12 cellular contexts compared by ENCODE assay signal in the genomic region with DNA sequence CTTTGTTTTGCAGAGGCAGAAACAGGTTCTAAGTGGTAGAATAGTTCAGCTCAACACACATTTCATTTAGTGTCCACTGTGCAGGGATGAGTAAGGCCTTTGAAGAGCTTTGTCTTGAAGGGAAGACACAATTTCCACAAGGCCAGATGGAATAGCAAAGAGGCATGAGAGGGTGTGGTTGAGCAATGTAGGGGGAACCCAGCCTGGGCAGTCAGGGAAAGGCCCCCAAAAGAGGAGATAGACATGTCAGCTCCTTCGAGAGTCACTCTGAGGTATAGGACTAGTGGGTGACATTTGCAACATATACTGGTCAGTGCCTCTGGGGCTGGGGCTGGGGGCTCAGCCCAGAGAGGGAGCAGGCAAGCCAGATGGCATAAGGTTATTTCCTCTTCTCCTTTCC. TPM values are rescaled to one million over a fixed set of nuclear protein-coding genes. Genes with fewer than 3 reads are reported as not detected.
DNase-seq lines count a peak whose midpoint lies in the region; ATAC-seq and TF ChIP-seq lines count a peak whose summit lies in the region.
"Had no signal": no experiment of that assay in that cellular context is flagged by ENCODE, and none has a peak within 500 bp of the region (broad histone marks: within the 10 kb centered on the region; RNA-seq: fewer than 3 reads in every experiment).

No MANE protein-coding gene starts in this region.

- H3K9me2 ChIP-seq in SK-N-SH (no peaks in the 10 kb centered on the region), PC-9 (ENCODE audit: insufficient read depth) (no peaks in the 10 kb centered on the region)

- intact Hi-C loops in PC-9 (cut with micrococcal nuclease; ENCODE audit: unreplicated experiment), result no loop called here

- no peak overlapping the region for H3K9ac ChIP-seq in SK-N-SH
- no peak overlapping the region for H3K9ac ChIP-seq in smooth muscle cell (ENCODE audit: low read depth)

- ATAC-seq in SK-N-SH treated with all-trans-retinoic acid at 6 μM for 48 hours, result no peak
- ATAC-seq: activated CD4-positive, CD25-positive, alpha-beta regulatory T cell treated with anti-CD3 and anti-CD28 coated beads, Interleukin-2, amount 50 U/mL, for 24 hours had no signal

- CTCF ChIA-PET in SK-N-SH (lab: Yijun Ruan, JAX), result interaction anchor here (0.7 to 3.2 kb wide), 6 partner anchors 18 to 62 kb away, joined by 3 to 12 read pairs (median 6); no protein-coding TSS in a partner anchor
- CTCF ChIA-PET in PC-9 (lab: Charles Lee), result interaction anchor here (0.5 kb wide), 1 partner anchor 275 kb away, joined by 8 read pairs; no protein-coding TSS in a partner anchor

- H3K27ac ChIP-seq in SK-N-SH (ENCODE audit: low read depth in 2 of 2, low read length in 1 of 2) (peak overlapping the region in 1 of 2 experiments; percentile 64; a peak in 1 of 4 replicates), smooth muscle cell (ENCODE audit: low read depth) (no peak overlapping the region), PC-9 (no peak overlapping the region)

- DNase-seq in SK-N-SH (no peak), immature natural killer cell (no peak), smooth muscle cell (lab: John Stamatoyannopoulos, UW; ENCODE audit: unreplicated experiment) (no peak), NCI-H2196 (lab: John Stamatoyannopoulos, UW; ENCODE audit: unreplicated experiment) (no peak), cerebellar cortex (ENCODE audit: low spot score) (no peak), PC-9 (no peak)
- DNase-seq: EL, NCI-H226, spleen had no signal

- H3K9me3 Mint-ChIP-seq in activated naive CD8-positive, alpha-beta T cell (ENCODE audit: low read depth), result no peaks in the 10 kb centered on the region
- no peaks in the 10 kb centered on the region for H3K9me3 Mint-ChIP-seq in immature natural killer cell

- H3K27me3 ChIP-seq in SK-N-SH (ENCODE audit: insufficient read depth), result no peaks in the 10 kb centered on the region
- no peaks in the 10 kb centered on the region for H3K27me3 ChIP-seq in smooth muscle cell (ENCODE audit: low read depth)
- no peaks in the 10 kb centered on the region for H3K27me3 ChIP-seq in PC-9 (ENCODE audit: insufficient read depth, low read depth)
- H3K27me3 ChIP-seq: spleen had no signal

- no peak for TF ChIP-seq CTCF in SK-N-SH (IDR thresholded peaks at IDR 0.05)
- no peak for TF ChIP-seq CTCF in smooth muscle cell (IDR thresholded peaks at IDR 0.05; ENCODE audit: borderline replicate concordance, insufficient read depth, poor library complexity, severe bottlenecking)
- no peak for TF ChIP-seq CTCF in PC-9 (conservative IDR thresholded peaks at IDR 0.05)

- no peak for TF ChIP-seq EP300 in SK-N-SH (IDR thresholded peaks at IDR 0.05; ENCODE audit: borderline replicate concordance in 1 of 2, low read depth in 1 of 2, low read length in 1 of 2)

- H3K36me3 ChIP-seq in SK-N-SH (replicated peaks in 1 of 2; ENCODE audit: control insufficient read depth in 1 of 2, insufficient read depth in 2 of 2, low read length in 1 of 2), result peaks cover 20 to 24% of the 10 kb centered on the region in 2 experiments
- H3K36me3 ChIP-seq in smooth muscle cell (ENCODE audit: low read depth), result no peaks in the 10 kb centered on the region
- peaks cover 26% of the 10 kb centered on the region for H3K36me3 ChIP-seq in PC-9 (ENCODE audit: low read depth)

- peaks cover 6% of the 10 kb centered on the region for H3K36me3 Mint-ChIP-seq in activated naive CD8-positive, alpha-beta T cell
- peaks cover 0 to 11% (median 4%) of the 10 kb centered on the region in 3 donors for H3K36me3 Mint-ChIP-seq in immature natural killer cell

- POLR2A ChIA-PET in SK-N-SH (lab: Yijun Ruan, JAX), result no interaction called here
- POLR2A ChIA-PET in PC-9 (lab: Charles Lee; ENCODE audit: unreplicated experiment), result interaction anchor here (0.7 kb wide), 1 partner anchor 9 kb away, joined by 3 read pairs; no protein-coding TSS in a partner anchor

- BruUV-seq in PC-9 (replicated peaks; lab: Mats Ljungman, UMichigan), result no TSS peak

- 92% methylated on average over 1 of the region's 1 CpG for WGBS in SK-N-SH (ENCODE audit: low lambda C conversion rate)
- 100% methylated on average over 1 of the region's 1 CpG for WGBS in smooth muscle cell (ENCODE audit: low lambda C conversion rate)

- peak overlapping the region; percentile 59 for H3K4me3 Mint-ChIP-seq in activated naive CD8-positive, alpha-beta T cell
- H3K4me3 Mint-ChIP-seq in immature natural killer cell, result peak overlapping the region in 1 of 5 donors; percentile 3

- H3K79me2 ChIP-seq in SK-N-SH (ENCODE audit: insufficient read depth) (peaks cover 100% of the 10 kb centered on the region), smooth muscle cell (ENCODE audit: low read depth) (peaks cover 98% of the 10 kb centered on the region), PC-9 (ENCODE audit: low read depth) (peaks cover 94% of the 10 kb centered on the region)

- H3K4me1 ChIP-seq in SK-N-SH (ENCODE audit: control insufficient read depth in 1 of 2, insufficient read depth in 2 of 2, low read depth in 1 of 2, low read length in 1 of 2) (peaks cover 11 to 57% of the 10 kb centered on the region in 2 experiments), smooth muscle cell (ENCODE audit: low read depth) (peaks cover 25% of the 10 kb centered on the region), PC-9 (replicated peaks; ENCODE audit: insufficient read depth) (peaks cover 24% of the 10 kb centered on the region)

- H2AFZ ChIP-seq in SK-N-SH (ENCODE audit: low read depth) (no peak overlapping the region), smooth muscle cell (ENCODE audit: low read depth) (no peak overlapping the region), PC-9 (no peak overlapping the region)

- H4K20me1 ChIP-seq in SK-N-SH (ENCODE audit: insufficient read depth), result peaks cover 93% of the 10 kb centered on the region
- H4K20me1 ChIP-seq in smooth muscle cell (ENCODE audit: low read depth), result peaks cover 100% of the 10 kb centered on the region
- peaks cover 77% of the 10 kb centered on the region for H4K20me1 ChIP-seq in PC-9 (ENCODE audit: insufficient read depth)

- H3K4me1 Mint-ChIP-seq in activated naive CD8-positive, alpha-beta T cell (ENCODE audit: low read depth), result peaks cover 82% of the 10 kb centered on the region
- H3K4me1 Mint-ChIP-seq in immature natural killer cell, result peaks cover 73 to 83% of the 10 kb centered on the region in 2 donors

- no peak for TF ChIP-seq RAD21 in SK-N-SH (IDR thresholded peaks at IDR 0.05; ENCODE audit: low read length)

- H3K9me3 ChIP-seq in SK-N-SH (no peaks in the 10 kb centered on the region), smooth muscle cell (replicated peaks; ENCODE audit: low read depth) (no peaks in the 10 kb centered on the region), PC-9 (ENCODE audit: insufficient read depth, low read depth) (no peaks in the 10 kb centered on the region)
- H3K9me3 ChIP-seq: spleen had no signal

- H3K27me3 Mint-ChIP-seq in activated naive CD8-positive, alpha-beta T cell, result no peaks in the 10 kb centered on the region
- peaks cover 2 to 6% (median 2%) of the 10 kb centered on the region in 3 donors for H3K27me3 Mint-ChIP-seq in immature natural killer cell (ENCODE audit: low read depth in 3 of 3)

- H3F3A ChIP-seq in SK-N-SH (replicated peaks; ENCODE audit: insufficient read depth), result peaks cover 29% of the 10 kb centered on the region
- H3F3A ChIP-seq in smooth muscle cell (ENCODE audit: low read depth), result peaks cover 21% of the 10 kb centered on the region
- H3F3A ChIP-seq in PC-9 (ENCODE audit: insufficient read depth, low read depth), result no peaks in the 10 kb centered on the region; the same call in none of the 2 replicates

- H3K4me3 ChIP-seq in SK-N-SH (ENCODE audit: low read depth in 2 of 2, low read length in 1 of 2), result no peak overlapping the region; a peak in 1 of 4 replicates
- H3K4me3 ChIP-seq in smooth muscle cell, result no peak overlapping the region
- H3K4me3 ChIP-seq in PC-9, result no peak overlapping the region
- H3K4me3 ChIP-seq: spleen had no signal

- peak overlapping the region; percentile 25; the same call in 1 of the 2 replicates for H3K4me2 ChIP-seq in SK-N-SH
- H3K4me2 ChIP-seq in smooth muscle cell, result peak overlapping the region; percentile 49
- H3K4me2 ChIP-seq in PC-9, result no peak overlapping the region

- H3K27ac Mint-ChIP-seq in activated naive CD8-positive, alpha-beta T cell, result peak overlapping the region; percentile 71
- peak overlapping the region in 5 of 6 donors; percentile 1 to 62 (median 38) for H3K27ac Mint-ChIP-seq in immature natural killer cell

TF ChIP-seq in SK-N-SH, 30 proteins besides CTCF, POLR2A, EP300 and RAD21 (continues in another document):
- TF ChIP-seq CHD2 (IDR thresholded peaks at IDR 0.05; ENCODE audit: low read length, partially characterized antibody), result no peak
- TF ChIP-seq SMC3 (IDR thresholded peaks at IDR 0.05; ENCODE audit: low read depth, low read length), result no peak
- no peak for TF ChIP-seq RFX5 (IDR thresholded peaks at IDR 0.05; ENCODE audit: low read length)

TF ChIP-seq in SK-N-SH treated with all-trans-retinoic acid at 6 μM for 48 hours, 23 proteins besides CTCF, POLR2A, EP300 and RAD21:
- no peak for TF ChIP-seq BACH2 (CRISPR knock-in tag; IDR thresholded peaks at IDR 0.05; ENCODE audit: borderline replicate concordance)

RNA-seq across cellular contexts. Expression of gene ALKBH5, which starts 7.0 kb away (rescaled TPM):
- polyA plus RNA-seq in SK-N-SH (2012; rRNA removed) (41.0 and 42.9 TPM in 2 replicates), immature natural killer cell (100 to 1,000 TPM in 2 of 3 donors, 10 to 100 TPM in 1; 86.4 to 130 (median 102) TPM), smooth muscle cell (114 and 119 TPM in 2 replicates)
- polyA plus RNA-seq in SK-N-SH (2012; cell fraction: cytosol; rRNA removed), result 32.7 and 42.2 TPM in 2 replicates
- polyA plus RNA-seq in SK-N-SH (2012; cell fraction: nucleus; rRNA removed), result 19.4 and 24.2 TPM in 2 replicates
- total RNA-seq in smooth muscle cell (93.1 and 97.9 TPM in 2 replicates), PC-9 (2021) (101 and 117 TPM in 2 replicates)

RNA-seq across cellular contexts. Expression of gene LLGL1, which starts 34.8 kb away (rescaled TPM):
- polyA plus RNA-seq in SK-N-SH (2012; rRNA removed) (29.5 and 31.4 TPM in 2 replicates), immature natural killer cell (1 to 10 TPM in 2 of 3 donors, not detected in 1; 2.0 to 3.1 TPM), smooth muscle cell (6.7 and 8.5 TPM in 2 replicates)
- 10.7 and 20.6 TPM in 2 replicates for polyA plus RNA-seq in SK-N-SH (2012; cell fraction: cytosol; rRNA removed)
- 45.7 and 48.1 TPM in 2 replicates for polyA plus RNA-seq in SK-N-SH (2012; cell fraction: nucleus; rRNA removed)
- total RNA-seq in smooth muscle cell (37.3 and 37.7 TPM in 2 replicates), PC-9 (2021) (44.9 and 57.6 TPM in 2 replicates)
